8 cellular contexts compared by ENCODE assay signal in the genomic region with DNA sequence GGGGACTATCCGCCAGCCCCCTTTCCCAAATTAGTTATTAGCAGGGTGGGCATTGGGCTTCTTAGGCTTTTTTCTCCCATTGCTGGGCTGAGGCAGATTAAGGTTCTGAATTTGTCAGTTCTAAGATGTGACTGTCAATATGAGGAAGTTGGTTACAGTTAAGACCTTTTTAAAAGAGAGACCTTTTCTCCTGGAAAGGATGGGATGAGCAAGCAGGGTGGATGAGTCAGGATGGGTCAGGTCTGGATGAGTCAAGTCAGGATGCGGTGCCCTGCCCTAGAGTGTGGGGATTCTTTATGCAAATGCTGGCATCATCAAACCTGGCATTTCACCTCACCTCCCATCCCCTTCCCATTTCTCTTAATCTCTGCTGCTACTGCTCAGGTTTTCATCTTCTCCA. TPM values are rescaled to one million over a fixed set of nuclear protein-coding genes. Genes with fewer than 3 reads are reported as not detected.
DNase-seq lines count a peak whose midpoint lies in the region; TF ChIP-seq lines count a peak whose summit lies in the region.

No MANE protein-coding gene starts in this region.

- peaks cover 8% of the 10 kb centered on the region for H3K4me1 ChIP-seq in endocrine pancreas (ENCODE audit: control insufficient read depth, insufficient read depth, low read length)
- H3K4me1 ChIP-seq in osteoblast (ENCODE audit: insufficient read depth, low read length) = peaks cover 33% of the 10 kb centered on the region

- peaks cover 66% of the 10 kb centered on the region for H3K79me2 ChIP-seq in SU-DHL-6 (ENCODE audit: insufficient read depth, low read length)
- peaks cover 73% of the 10 kb centered on the region for H3K79me2 ChIP-seq in osteoblast (ENCODE audit: insufficient read depth, low read length)

- TF ChIP-seq CTCF in SU-DHL-6 (IDR thresholded peaks at IDR 0.05; ENCODE audit: insufficient read depth, low read length, poor library complexity, severe bottlenecking) (no peak), osteoblast (IDR thresholded peaks at IDR 0.05; ENCODE audit: extremely low read depth, low read depth, low read length) (no peak)

- H3K9ac ChIP-seq in SU-DHL-6 (ENCODE audit: low read length) (peak overlapping the region; percentile 96), endocrine pancreas (ENCODE audit: control insufficient read depth, insufficient read depth, low read length) (peak overlapping the region; percentile 97)

- peaks cover 29% of the 10 kb centered on the region; the same call in 1 of the 2 replicates for H4K20me1 ChIP-seq in SU-DHL-6 (ENCODE audit: low read depth, low read length)
- H4K20me1 ChIP-seq in osteoblast (ENCODE audit: insufficient read depth, low read length) = peaks cover 55% of the 10 kb centered on the region

- H3K36me3 ChIP-seq in SU-DHL-6 (ENCODE audit: low read length) (peaks cover 6% of the 10 kb centered on the region; the same call in 1 of the 2 replicates), endocrine pancreas (ENCODE audit: control insufficient read depth, insufficient read depth, low read length) (peaks cover 3% of the 10 kb centered on the region), osteoblast (ENCODE audit: insufficient read depth, low read length) (peaks cover 38% of the 10 kb centered on the region)

- no peaks in the 10 kb centered on the region for H3K9me2 ChIP-seq in SU-DHL-6 (replicated peaks; ENCODE audit: insufficient read depth, low read length)

- no peak overlapping the region for H2AFZ ChIP-seq in SU-DHL-6 (ENCODE audit: low read depth, low read length, severe bottlenecking)
- H2AFZ ChIP-seq in osteoblast (ENCODE audit: low read length) = no peak overlapping the region

- intact Hi-C loops in posterior cingulate gyrus (cut with DNase I) = loop anchor here (5.0 to 10.0 kb wide), 2 partner anchors 78 to 146 kb away; partner anchors contain the start of gene DET1

- H3K9me3 ChIP-seq in SU-DHL-6 (ENCODE audit: insufficient read depth, low read length) = no peaks in the 10 kb centered on the region
- no peaks in the 10 kb centered on the region for H3K9me3 ChIP-seq in endocrine pancreas (ENCODE audit: control insufficient read depth, low read length)
- H3K9me3 ChIP-seq in osteoblast (ENCODE audit: low read depth, low read length) = no peaks in the 10 kb centered on the region

- H3K4me2 ChIP-seq in SU-DHL-6 (ENCODE audit: low read depth, low read length, poor library complexity, severe bottlenecking) (peak overlapping the region; percentile 74), osteoblast (ENCODE audit: insufficient read depth, low read length) (peak overlapping the region; percentile 100)

- H3K27ac ChIP-seq in SU-DHL-6 (ENCODE audit: low read depth, low read length) (peak overlapping the region; percentile 80; the same call in 1 of the 2 replicates), osteoblast (ENCODE audit: low read depth, low read length) (peak overlapping the region; percentile 99)

- H3K27me3 ChIP-seq in SU-DHL-6 (ENCODE audit: low read length) = no peaks in the 10 kb centered on the region
- no peaks in the 10 kb centered on the region for H3K27me3 ChIP-seq in endocrine pancreas (ENCODE audit: control insufficient read depth, insufficient read depth, low read length)
- H3K27me3 ChIP-seq in osteoblast (ENCODE audit: insufficient read depth, low read length) = no peaks in the 10 kb centered on the region

- DNase-seq in activated T-cell treated with anti-CD3 and anti-CD28 coated beads for 24 hours (ENCODE audit: low read depth) (peak; percentile 67), activated T-cell treated with anti-CD3 and anti-CD28 coated beads for 4 hours (no peak), osteoblast (ENCODE audit: insufficient read length, low spot score, missing footprints) (peak; percentile 98), posterior cingulate gyrus (no peak), iPS-NIHi7 (ENCODE audit: extremely low spot score) (no peak)
- no peak for DNase-seq in NK-92 treated with Interleukin-12 subunit alpha and Interleukin-12 subunit beta, amount 100 ng/mL, for 24 hours (lab: John Stamatoyannopoulos, UW)

- H3K4me3 ChIP-seq in SU-DHL-6 (ENCODE audit: insufficient read depth, low read length, poor library complexity, severe bottlenecking) = peak overlapping the region; percentile 70
- peak overlapping the region; percentile 89 for H3K4me3 ChIP-seq in endocrine pancreas (ENCODE audit: control insufficient read depth, insufficient read depth, low read length)
- peak overlapping the region; percentile 94 for H3K4me3 ChIP-seq in osteoblast (ENCODE audit: insufficient read depth, low read length)

- no peaks in the 10 kb centered on the region for H3F3A ChIP-seq in SU-DHL-6 (ENCODE audit: insufficient read depth)

RNA-seq across cellular contexts. Expression of gene AEN, which starts 1.9 kb away (rescaled TPM):
- 43.9 and 46.3 TPM in 2 replicates for total RNA-seq in osteoblast

RNA-seq across cellular contexts. Expression of gene ISG20, which starts 15.8 kb away (rescaled TPM):
- total RNA-seq in osteoblast = 2.1 and 3.3 TPM in 2 replicates

Comparison
In these comparisons a context has a peak if more than half of its experiments do, and no peak if none do; other contexts are left out.
1. DNase-seq: peak in activated T-cell treated with anti-CD3 and anti-CD28 coated beads for 24 hours (single experiment) and osteoblast (single experiment); none in activated T-cell treated with anti-CD3 and anti-CD28 coated beads for 4 hours (single experiment), NK-92 treated with Interleukin-12 subunit alpha and Interleukin-12 subunit beta, amount 100 ng/mL, for 24 hours (single experiment), posterior cingulate gyrus (0 of 10) and iPS-NIHi7 (single experiment).
2. Peak in every context shown above with its lines, with median percentiles within 50 percentile points of each other: H3K4me3 ChIP-seq.